Comparison of ENCODE assay signal across 8 cellular contexts in the genomic region with DNA sequence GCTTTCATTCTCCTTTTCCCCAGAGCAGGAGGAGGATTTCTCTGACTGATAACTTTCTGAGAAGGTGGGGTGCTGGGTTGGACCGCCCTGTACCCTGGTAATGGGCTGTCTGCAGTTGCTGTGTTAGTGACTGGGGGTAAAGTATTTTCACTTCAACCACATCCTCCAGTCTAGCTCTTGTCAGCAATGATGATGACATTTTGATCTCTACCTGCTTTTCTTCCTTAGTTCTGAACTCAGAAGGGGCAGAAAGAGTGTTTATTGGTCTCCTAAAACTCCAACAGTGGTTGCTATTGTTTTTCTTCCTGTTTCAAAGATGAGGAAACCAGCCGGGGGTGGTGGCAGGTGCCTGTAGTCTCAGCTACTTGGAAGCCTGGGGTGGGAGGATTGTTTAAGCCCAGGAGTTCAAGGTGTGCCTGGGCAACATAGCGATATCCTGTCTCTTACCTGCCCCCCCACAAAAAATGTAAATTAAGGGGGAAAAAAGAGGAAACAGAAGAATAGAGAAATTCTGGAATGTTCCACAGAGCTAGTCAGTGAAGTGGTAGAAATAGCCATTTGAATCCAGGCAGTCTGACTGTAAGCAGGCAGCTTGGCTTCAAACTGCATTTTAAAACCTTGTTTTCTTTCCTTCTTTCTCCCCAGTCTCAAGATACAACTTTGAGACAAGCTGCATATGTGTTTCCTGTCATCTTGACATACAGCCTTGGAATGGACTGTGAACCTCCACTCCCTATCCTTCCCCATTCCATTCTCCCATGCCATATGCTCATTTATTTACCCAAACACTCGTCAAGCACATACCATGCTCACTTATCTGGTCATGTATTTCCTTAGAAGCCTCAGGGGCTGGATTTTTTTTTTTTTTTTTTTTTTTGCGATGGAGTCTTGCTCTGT. TPM values are rescaled to one million over a fixed set of nuclear protein-coding genes. Genes with fewer than 3 reads are reported as not detected.
DNase-seq lines count a peak whose midpoint lies in the region; TF ChIP-seq lines count a peak whose summit lies in the region.

No MANE protein-coding gene starts in this region.

- H3K9me3 Mint-ChIP-seq in HFFc6 (0 out of 2 replicates have a peak, but pooled peaks cover 4% of the 10 kb centered on the region), neural progenitor cell (no peaks in the 10 kb centered on the region)
- H3K9me3 Mint-ChIP-seq in activated naive CD8-positive, alpha-beta T cell (ENCODE audit: low read depth) = peaks cover 3% of the 10 kb centered on the region

- H3K9me3 ChIP-seq in OCI-LY1 (ENCODE audit: low read length) (no peaks in the 10 kb centered on the region), mesenchymal stem cell (ENCODE audit: control insufficient read depth, low read length) (no peaks in the 10 kb centered on the region), neural progenitor cell (ENCODE audit: low read depth) (no peaks in the 10 kb centered on the region)

- no peak overlapping the region for H2BK15ac ChIP-seq in mesenchymal stem cell (ENCODE audit: low read depth, poor library complexity, severe bottlenecking)

- H3K36me3 ChIP-seq in OCI-LY1 (ENCODE audit: insufficient read depth, low read length) (no peaks in the 10 kb centered on the region), mesenchymal stem cell (ENCODE audit: control insufficient read depth in 1 of 2, insufficient read depth in 2 of 2, low read depth in 1 of 2, low read length in 2 of 2) (peaks cover 0 to under 1% of the 10 kb centered on the region in 2 experiments), neural progenitor cell (no peaks in the 10 kb centered on the region)

- no peak overlapping the region for H2AFZ ChIP-seq in OCI-LY1 (ENCODE audit: low read length)
- H2AFZ ChIP-seq in mesenchymal stem cell (ENCODE audit: low read depth, low read length) = no peak overlapping the region
- no peak overlapping the region for H2AFZ ChIP-seq in neural progenitor cell (replicated peaks)

- H3K27ac ChIP-seq in OCI-LY1 (ENCODE audit: low read depth, low read length, poor library complexity, severe bottlenecking) (peak overlapping the region; percentile 6), mesenchymal stem cell (ENCODE audit: low read length, poor library complexity, severe bottlenecking) (no peak overlapping the region), neural progenitor cell (no peak overlapping the region)

- H3K4me3 ChIP-seq in OCI-LY1 (ENCODE audit: low read depth, low read length, poor library complexity, severe bottlenecking) = no peak overlapping the region
- no peak overlapping the region for H3K4me3 ChIP-seq in mesenchymal stem cell (ENCODE audit: insufficient read depth in 1 of 2, low read depth in 1 of 2, low read length in 2 of 2)
- H3K4me3 ChIP-seq in neural progenitor cell = no peak overlapping the region

- H3F3A ChIP-seq in OCI-LY1 (ENCODE audit: insufficient read depth, low read length) (no peaks in the 10 kb centered on the region), neural progenitor cell (ENCODE audit: low read depth) (peaks cover 12% of the 10 kb centered on the region)

- H3K27me3 ChIP-seq in OCI-LY1 (ENCODE audit: insufficient read depth, low read length) = no peaks in the 10 kb centered on the region
- H3K27me3 ChIP-seq in mesenchymal stem cell (ENCODE audit: control insufficient read depth in 1 of 2, insufficient read depth in 1 of 2, low read length in 2 of 2) = no peaks in the 10 kb centered on the region
- no peaks in the 10 kb centered on the region for H3K27me3 ChIP-seq in neural progenitor cell

- no peak overlapping the region for H3K18ac ChIP-seq in mesenchymal stem cell (ENCODE audit: low read depth in 1 of 2, low read length in 2 of 2)

- no peak overlapping the region for H2AK5ac ChIP-seq in mesenchymal stem cell (ENCODE audit: low read length, severe bottlenecking)

- H2BK5ac ChIP-seq in mesenchymal stem cell (ENCODE audit: low read depth, low read length, poor library complexity, severe bottlenecking) = no peak overlapping the region

- H3K4me2 ChIP-seq in OCI-LY1 (ENCODE audit: low read length) = no peak overlapping the region
- H3K4me2 ChIP-seq in mesenchymal stem cell (ENCODE audit: low read length, poor library complexity, severe bottlenecking) = no peak overlapping the region
- no peak overlapping the region for H3K4me2 ChIP-seq in neural progenitor cell

- no peak overlapping the region for H3K14ac ChIP-seq in mesenchymal stem cell (ENCODE audit: low read length in 2 of 2)

- H2BK12ac ChIP-seq in mesenchymal stem cell (ENCODE audit: low read length in 2 of 2) = peak overlapping the region in 1 of 2 experiments; percentile 60

- H3K36me3 Mint-ChIP-seq in HFFc6 (ENCODE audit: low read depth) (peaks cover 9% of the 10 kb centered on the region), neural progenitor cell (peaks cover 3% of the 10 kb centered on the region)
- peaks cover 2% of the 10 kb centered on the region for H3K36me3 Mint-ChIP-seq in activated naive CD8-positive, alpha-beta T cell

- H3K4me3 Mint-ChIP-seq in HFFc6 (peak overlapping the region; percentile 37; the same call in 1 of the 2 replicates), neural progenitor cell (no peak overlapping the region)
- H3K4me3 Mint-ChIP-seq in activated naive CD8-positive, alpha-beta T cell = peak overlapping the region; percentile 78

- H3K27ac Mint-ChIP-seq in HFFc6 (peak overlapping the region; percentile 85), neural progenitor cell (no peak overlapping the region)
- H3K27ac Mint-ChIP-seq in activated naive CD8-positive, alpha-beta T cell = peak overlapping the region; percentile 95

- H4K20me1 ChIP-seq in OCI-LY1 (ENCODE audit: insufficient read depth, low read length) (no peaks in the 10 kb centered on the region), neural progenitor cell (ENCODE audit: low read depth) (peaks cover 12% of the 10 kb centered on the region)

- H3K4me1 ChIP-seq in OCI-LY1 (ENCODE audit: insufficient read depth, low read length, severe bottlenecking) (peaks cover 35% of the 10 kb centered on the region), mesenchymal stem cell (ENCODE audit: control insufficient read depth, insufficient read depth, low read depth, low read length) (peaks cover 5% of the 10 kb centered on the region), neural progenitor cell (peaks cover 9% of the 10 kb centered on the region)

- peak overlapping the region; percentile 59 for H4K8ac ChIP-seq in mesenchymal stem cell (ENCODE audit: low read length)

- 15% methylated on average over 3 of the region's 5 CpGs for WGBS in mesenchymal stem cell

- H3K27me3 Mint-ChIP-seq in HFFc6 (ENCODE audit: insufficient read depth) (no peaks in the 10 kb centered on the region; the same call in 1 of the 2 replicates), neural progenitor cell (ENCODE audit: insufficient read depth, low read depth) (peaks cover 6% of the 10 kb centered on the region)
- H3K27me3 Mint-ChIP-seq in activated naive CD8-positive, alpha-beta T cell = no peaks in the 10 kb centered on the region

- H3K23ac ChIP-seq in mesenchymal stem cell (ENCODE audit: low read length in 2 of 2) = no peak overlapping the region

- peak overlapping the region; percentile 5 to 53 for H3K4ac ChIP-seq in mesenchymal stem cell (ENCODE audit: low read depth in 1 of 2, low read length in 2 of 2)

- no peaks in the 10 kb centered on the region for H3K9me2 ChIP-seq in OCI-LY1 (ENCODE audit: low read depth, low read length)

- H3K79me1 ChIP-seq in mesenchymal stem cell (replicated peaks; ENCODE audit: low read length, poor library complexity, severe bottlenecking) = no peaks in the 10 kb centered on the region

- H2BK120ac ChIP-seq in mesenchymal stem cell (ENCODE audit: low read depth, low read length) = no peak overlapping the region

- H3K79me2 ChIP-seq in OCI-LY1 (ENCODE audit: insufficient read depth, low read length) (peaks cover 12% of the 10 kb centered on the region), neural progenitor cell (ENCODE audit: low read depth) (peaks cover 18% of the 10 kb centered on the region)

- TF ChIP-seq CTCF in GM10266 (IDR thresholded peaks at IDR 0.05; ENCODE audit: control insufficient read depth, insufficient read depth, low read depth, missing control alignments) (no peak), HFFc6 (IDR thresholded peaks at IDR 0.05) (no peak), OCI-LY1 (IDR thresholded peaks at IDR 0.05; ENCODE audit: low read length) (no peak), neural progenitor cell (IDR thresholded peaks at IDR 0.05) (no peak)

- H4K91ac ChIP-seq in mesenchymal stem cell (ENCODE audit: low read length) = no peak overlapping the region

- H3K9ac ChIP-seq in OCI-LY1 (ENCODE audit: low read length) (no peak overlapping the region), mesenchymal stem cell (ENCODE audit: low read length) (no peak overlapping the region), neural progenitor cell (no peak overlapping the region)

- H3K4me1 Mint-ChIP-seq in HFFc6 (ENCODE audit: low read depth) = peaks cover 36% of the 10 kb centered on the region
- peaks cover 57% of the 10 kb centered on the region for H3K4me1 Mint-ChIP-seq in activated naive CD8-positive, alpha-beta T cell (ENCODE audit: low read depth)
- H3K4me1 Mint-ChIP-seq in neural progenitor cell = peaks cover 13% of the 10 kb centered on the region

- DNase-seq in GM10266 (ENCODE audit: extremely low spot score) (peak; percentile 73), HFFc6 (peak; percentile 85), mesenchymal stem cell (peak; percentile 93), SHP77 (lab: John Stamatoyannopoulos, UW) (no peak), NCI-H1048 (lab: John Stamatoyannopoulos, UW) (no peak), neural progenitor cell (ENCODE audit: low spot score) (no peak)

RNA-seq across cellular contexts. Expression of a gene that starts 3.3 kb away (rescaled TPM):
- total RNA-seq in HFFc6 (2021; fragmentation: NEBNext Ultra II Directional; extraction: Animal tissue kit (Norgen Biotek cat#: 25700)) = 10 to 100 TPM; 18.6 to 30.3 (median 25.0) TPM
- polyA plus RNA-seq in mesenchymal stem cell (2013, experiment 1 of 2) = 17.5 TPM
- 16.5 TPM for polyA plus RNA-seq in mesenchymal stem cell (2013, experiment 2 of 2)
- total RNA-seq in neural progenitor cell (ENCODE audit: low replicate concordance) = 30.8 and 57.2 TPM in 2 replicates

Comparison
In these comparisons a context has a peak if more than half of its experiments do, and no peak if none do; other contexts are left out.
1. DNase-seq: peak in GM10266 (single experiment), HFFc6 (single experiment) and mesenchymal stem cell (single experiment); none in SHP77 (0 of 2), NCI-H1048 (single experiment) and neural progenitor cell (single experiment).